21 cellular contexts compared by ENCODE assay signal in the genomic region with DNA sequence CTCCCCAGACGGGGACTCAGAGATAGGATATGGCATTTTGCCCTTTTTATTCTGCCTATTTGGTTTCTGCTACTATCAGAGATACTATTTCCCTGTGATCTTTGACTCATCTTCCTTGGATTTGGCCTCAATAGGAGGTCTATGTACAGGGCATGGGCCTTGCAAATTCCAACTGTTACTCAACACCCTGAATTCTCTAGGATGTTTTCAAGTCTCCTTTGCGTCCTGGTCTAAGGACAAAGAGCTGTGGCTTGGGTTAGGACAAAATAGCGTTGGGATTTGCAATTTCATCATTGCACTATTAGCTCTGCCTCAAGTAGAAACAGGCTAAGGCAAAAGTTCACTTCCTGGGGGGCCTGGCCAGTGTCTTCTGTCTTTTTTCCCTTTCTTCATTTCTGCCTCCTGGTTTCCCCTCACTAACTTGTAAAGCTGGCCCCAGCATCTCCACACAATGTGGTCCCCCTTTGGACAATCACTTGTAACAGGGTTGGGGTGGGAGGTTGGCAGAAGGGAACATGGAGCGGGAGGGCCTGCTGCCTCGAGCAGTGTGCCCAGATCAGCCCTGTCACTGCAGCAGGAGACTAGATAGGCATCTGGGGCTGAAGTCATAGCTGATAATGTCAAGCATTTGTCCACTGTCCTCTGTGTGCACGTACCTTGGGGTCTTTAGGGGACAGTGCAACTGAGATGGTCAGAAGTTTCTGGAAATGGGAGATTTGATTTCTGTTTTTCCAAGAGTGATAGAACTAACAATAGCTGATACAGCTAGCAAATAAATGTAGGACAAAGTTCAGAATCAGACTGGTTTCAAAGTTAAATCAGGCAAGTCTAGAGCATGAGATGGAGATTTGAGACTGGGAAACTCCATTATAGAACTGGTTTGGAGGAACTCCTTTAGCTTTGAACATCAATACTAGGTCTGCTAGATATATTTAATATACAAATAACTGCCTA. TPM values are rescaled to one million over a fixed set of nuclear protein-coding genes. Genes with fewer than 3 reads are reported as not detected.
DNase-seq lines count a peak whose midpoint lies in the region; ATAC-seq, FAIRE-seq and TF ChIP-seq lines count a peak whose summit lies in the region.
"Had no signal": no experiment of that assay in that cellular context is flagged by ENCODE, and none has a peak within 500 bp of the region (broad histone marks: within the 10 kb centered on the region; RNA-seq: fewer than 3 reads in every experiment).

No MANE protein-coding gene starts in this region.

- peaks cover 12% of the 10 kb centered on the region for H3K27me3 Mint-ChIP-seq in stimulated activated memory B cell treated with anti-CD40 and anti-IgM and Interleukin-4, amounts not matched to agents 10 μg/mL and 1 μg/mL and 100 μg/mL, for 72 hours
- H3K27me3 Mint-ChIP-seq: CD4-positive, alpha-beta T cell had no signal

- H3K4me3 ChIP-seq in SK-N-SH (ENCODE audit: low read depth in 2 of 2, low read length in 1 of 2), result no peak overlapping the region
- no peak overlapping the region for H3K4me3 ChIP-seq in bronchial epithelial cell (ENCODE audit: low read depth, low read length)
- H3K4me3 ChIP-seq in neuronal stem cell (ENCODE audit: low read length in 2 of 2), result no peak overlapping the region
- no peak overlapping the region for H3K4me3 ChIP-seq in HAP-1

- TF ChIP-seq RAD21 in SK-N-SH (IDR thresholded peaks at IDR 0.05; ENCODE audit: low read length), result no peak

- H3K4me1 ChIP-seq in SK-N-SH (ENCODE audit: control insufficient read depth in 1 of 2, insufficient read depth in 2 of 2, low read depth in 1 of 2, low read length in 1 of 2) (peaks cover 0 to 4% of the 10 kb centered on the region in 2 experiments; a peak in 1 of 4 replicates), neuronal stem cell (ENCODE audit: control insufficient read depth in 2 of 2, insufficient read depth in 1 of 2, low read depth in 1 of 2, low read length in 2 of 2) (peaks cover 6 to 10% of the 10 kb centered on the region in 2 donors), HAP-1 (no peaks in the 10 kb centered on the region)
- H3K4me1 ChIP-seq: BE2C had no signal

- H4K20me1 ChIP-seq in SK-N-SH (ENCODE audit: insufficient read depth), result no peaks in the 10 kb centered on the region

- H4K91ac ChIP-seq in neuronal stem cell (ENCODE audit: low read depth, low read length, poor library complexity), result no peak overlapping the region

- no peak for ATAC-seq in SK-N-SH treated with all-trans-retinoic acid at 6 μM for 48 hours
- peak; percentile 58 for ATAC-seq in stimulated activated memory B cell treated with anti-CD40 and anti-IgM and Interleukin-4, amounts not matched to agents 10 μg/mL and 1 μg/mL and 100 μg/mL, for 72 hours
- no peak for ATAC-seq in GM21529 (IDR thresholded peaks at IDR 0.05; ENCODE audit: unreplicated experiment)
- ATAC-seq: HCT116 had no signal

- H3K14ac ChIP-seq in neuronal stem cell (ENCODE audit: low read length), result no peak overlapping the region

- FAIRE-seq in bronchial epithelial cell (lab: Jason Lieb, UNC), result peak; percentile 13

- H3F3A ChIP-seq in SK-N-SH (replicated peaks; ENCODE audit: insufficient read depth), result no peaks in the 10 kb centered on the region

- no peak overlapping the region for H2BK120ac ChIP-seq in neuronal stem cell (ENCODE audit: low read depth, low read length)

- no peak overlapping the region for H3K4ac ChIP-seq in neuronal stem cell (ENCODE audit: low read length)

- no peak overlapping the region for H3K23ac ChIP-seq in neuronal stem cell (ENCODE audit: low read depth, low read length, poor library complexity)

- H3K27ac Mint-ChIP-seq in stimulated activated memory B cell treated with anti-CD40 and anti-IgM and Interleukin-4, amounts not matched to agents 10 μg/mL and 1 μg/mL and 100 μg/mL, for 72 hours, result no peak overlapping the region
- H3K27ac Mint-ChIP-seq: CD4-positive, alpha-beta T cell had no signal

- no peak overlapping the region for H4K8ac ChIP-seq in neuronal stem cell (ENCODE audit: low read depth, low read length)

- H3K27ac ChIP-seq in SK-N-SH (ENCODE audit: low read depth in 2 of 2, low read length in 1 of 2) (no peak overlapping the region), neuronal stem cell (replicated peaks; ENCODE audit: low read length) (no peak overlapping the region)
- H3K27ac ChIP-seq: 22Rv1 had no signal

- no peak overlapping the region for H3K4me3 Mint-ChIP-seq in stimulated activated memory B cell treated with anti-CD40 and anti-IgM and Interleukin-4, amounts not matched to agents 10 μg/mL and 1 μg/mL and 100 μg/mL, for 72 hours
- H3K4me3 Mint-ChIP-seq: CD4-positive, alpha-beta T cell had no signal

- no peaks in the 10 kb centered on the region for H3K27me3 ChIP-seq in SK-N-SH (ENCODE audit: insufficient read depth)
- H3K27me3 ChIP-seq in bronchial epithelial cell (ENCODE audit: control insufficient read depth, insufficient read depth, low read length), result no peaks in the 10 kb centered on the region
- H3K27me3 ChIP-seq in neuronal stem cell (ENCODE audit: control insufficient read depth in 3 of 3, insufficient read depth in 3 of 3, low read depth in 1 of 3, low read length in 3 of 3), result no peaks in the 10 kb centered on the region
- no peaks in the 10 kb centered on the region for H3K27me3 ChIP-seq in HAP-1 (ENCODE audit: low read depth)

- no peak for TF ChIP-seq EP300 in SK-N-SH (IDR thresholded peaks at IDR 0.05; ENCODE audit: borderline replicate concordance in 1 of 2, low read depth in 1 of 2, low read length in 1 of 2)

- H3K79me1 ChIP-seq in neuronal stem cell (ENCODE audit: low read depth, low read length), result no peaks in the 10 kb centered on the region

- no peak for DNase-seq in SK-N-SH
- DNase-seq in bronchial epithelial cell (ENCODE audit: low read depth), result no peak
- DNase-seq in neuronal stem cell (ENCODE audit: low spot score), result no peak
- DNase-seq in HAP-1 (ENCODE audit: low spot score in 2 of 2), result no peak
- DNase-seq in NCI-H1092 (lab: John Stamatoyannopoulos, UW), result no peak
- DNase-seq: BE2C; Caco-2; CD4-positive, alpha-beta T cell; GDM1; KBM-7; NCI-H1105 treated with DMSO at 0.1 percent for 48 hours; NCI-H1694 treated with DMSO at 0.1 percent for 48 hours; NCI-H748 treated with DMSO at 0.1 percent for 48 hours; NK-92 treated with Interleukin-12 subunit alpha and Interleukin-12 subunit beta, amount 100 ng/mL, for 24 hours; SHP77 had no signal

- no peaks in the 10 kb centered on the region for H3K9me2 ChIP-seq in SK-N-SH

- H3K9me3 ChIP-seq in SK-N-SH (no peaks in the 10 kb centered on the region; the same call in 1 of the 2 replicates), neuronal stem cell (replicated peaks in 1 of 2; ENCODE audit: control insufficient read depth in 2 of 2, insufficient read depth in 1 of 2, low read depth in 1 of 2, low read length in 2 of 2) (no peaks in the 10 kb centered on the region), HAP-1 (no peaks in the 10 kb centered on the region)
- H3K9me3 ChIP-seq: BE2C, Caco-2 had no signal

- no peaks in the 10 kb centered on the region for H3K9me3 Mint-ChIP-seq in stimulated activated memory B cell treated with anti-CD40 and anti-IgM and Interleukin-4, amounts not matched to agents 10 μg/mL and 1 μg/mL and 100 μg/mL, for 72 hours
- H3K9me3 Mint-ChIP-seq: CD4-positive, alpha-beta T cell had no signal

- no peaks in the 10 kb centered on the region for H3K36me3 ChIP-seq in SK-N-SH (replicated peaks in 1 of 2; ENCODE audit: control insufficient read depth in 1 of 2, insufficient read depth in 2 of 2, low read length in 1 of 2)
- H3K36me3 ChIP-seq in bronchial epithelial cell (ENCODE audit: control insufficient read depth, insufficient read depth, low read length), result no peaks in the 10 kb centered on the region
- no peaks in the 10 kb centered on the region for H3K36me3 ChIP-seq in neuronal stem cell (replicated peaks in 1 of 2; ENCODE audit: control insufficient read depth in 2 of 2, insufficient read depth in 2 of 2, low read length in 2 of 2)
- no peaks in the 10 kb centered on the region for H3K36me3 ChIP-seq in HAP-1 (replicated peaks)
- H3K36me3 ChIP-seq: BE2C had no signal

- H3K4me2 ChIP-seq in SK-N-SH (no peak overlapping the region), neuronal stem cell (ENCODE audit: insufficient read depth, low read length, poor library complexity, severe bottlenecking) (no peak overlapping the region)

- no peaks in the 10 kb centered on the region for H3K79me2 ChIP-seq in SK-N-SH (ENCODE audit: insufficient read depth)

- H3K36me3 Mint-ChIP-seq in stimulated activated memory B cell treated with anti-CD40 and anti-IgM and Interleukin-4, amounts not matched to agents 10 μg/mL and 1 μg/mL and 100 μg/mL, for 72 hours, result no peaks in the 10 kb centered on the region

- no peaks in the 10 kb centered on the region for H3K4me1 Mint-ChIP-seq in stimulated activated memory B cell treated with anti-CD40 and anti-IgM and Interleukin-4, amounts not matched to agents 10 μg/mL and 1 μg/mL and 100 μg/mL, for 72 hours

- no peak overlapping the region for H2AK5ac ChIP-seq in neuronal stem cell (ENCODE audit: low read depth, low read length)

- no peak overlapping the region for H3K18ac ChIP-seq in neuronal stem cell (ENCODE audit: low read length)

- H2AFZ ChIP-seq in SK-N-SH (ENCODE audit: low read depth) (no peak overlapping the region), neuronal stem cell (ENCODE audit: low read length) (peak overlapping the region; percentile 58)

- H2BK12ac ChIP-seq in neuronal stem cell (ENCODE audit: low read length), result no peak overlapping the region

- CTCF ChIA-PET in SK-N-SH (lab: Yijun Ruan, JAX), result interaction anchor here (0.9 to 1.1 kb wide), 3 partner anchors 13 to 100 kb away, joined by 3 read pairs; no protein-coding TSS in a partner anchor

- WGBS in SK-N-SH (ENCODE audit: low lambda C conversion rate), result 59% methylated on average over 6 of the region's 6 CpGs
- no CpG with 5 or more reads among the region's 6 CpGs for WGBS in neuronal stem cell (ENCODE audit: extremely low coverage in 2 of 2, insufficient read length in 2 of 2, insufficient replicate concordance in 1 of 2), 2 donors

- no peak overlapping the region for H3K9ac ChIP-seq in SK-N-SH
- no peak overlapping the region for H3K9ac ChIP-seq in neuronal stem cell (ENCODE audit: low read depth, low read length, poor library complexity)

- POLR2A ChIA-PET in SK-N-SH (lab: Yijun Ruan, JAX), result interaction anchor here (1.1 kb wide), 1 partner anchor 68 kb away, joined by 4 read pairs; a partner anchor contains a TSS

- no peak for TF ChIP-seq CTCF in SK-N-SH (IDR thresholded peaks at IDR 0.05)
- no peak for TF ChIP-seq CTCF in bronchial epithelial cell (IDR thresholded peaks at IDR 0.05; ENCODE audit: insufficient read depth, low read length, severe bottlenecking)

- H2BK5ac ChIP-seq in neuronal stem cell (ENCODE audit: low read length), result no peak overlapping the region

- in situ Hi-C loops in HAP-1 (cut with MboI; ENCODE audit: low sequenced_read_pairs), result no loop called here

- no peak overlapping the region for H2BK15ac ChIP-seq in neuronal stem cell (ENCODE audit: low read length)

RNA-seq across cellular contexts. Expression of a gene that starts 25.8 kb away (rescaled TPM):
- polyA plus RNA-seq in SK-N-SH (2012; rRNA removed), result 1.6 and 1.8 TPM in 2 replicates
- polyA plus RNA-seq in SK-N-SH (2012; cell fraction: cytosol; rRNA removed), result 1.5 and 2.1 TPM in 2 replicates
- polyA plus RNA-seq in SK-N-SH (2012; cell fraction: nucleus; rRNA removed), result 0.64 and 0.73 TPM in 2 replicates
- total RNA-seq in bronchial epithelial cell, result 9.5 and 10.0 TPM in 2 replicates
- polyA plus RNA-seq in neuronal stem cell (2013, experiment 1 of 2), result 2.0 TPM
- polyA plus RNA-seq in neuronal stem cell (2013, experiment 2 of 2), result 2.1 TPM
- total RNA-seq: OCI-LY7 had no signal

RNA-seq across cellular contexts. Expression of a gene that starts 29.2 kb away (rescaled TPM):
- 1.8 and 2.5 TPM in 2 replicates for polyA plus RNA-seq in SK-N-SH (2012; rRNA removed)
- polyA plus RNA-seq in SK-N-SH (2012; cell fraction: cytosol; rRNA removed), result 1.9 and 2.7 TPM in 2 replicates
- polyA plus RNA-seq in SK-N-SH (2012; cell fraction: nucleus; rRNA removed), result 2.3 and 5.4 TPM in 2 replicates
- total RNA-seq in bronchial epithelial cell, result 0.26 and 0.38 TPM in 2 replicates
- 7.5 TPM for polyA plus RNA-seq in neuronal stem cell (2013, experiment 1 of 2)
- polyA plus RNA-seq in neuronal stem cell (2013, experiment 2 of 2), result 5.0 TPM
- total RNA-seq: OCI-LY7 had no signal
